10 cellular contexts compared by ENCODE assay signal in the genomic region with DNA sequence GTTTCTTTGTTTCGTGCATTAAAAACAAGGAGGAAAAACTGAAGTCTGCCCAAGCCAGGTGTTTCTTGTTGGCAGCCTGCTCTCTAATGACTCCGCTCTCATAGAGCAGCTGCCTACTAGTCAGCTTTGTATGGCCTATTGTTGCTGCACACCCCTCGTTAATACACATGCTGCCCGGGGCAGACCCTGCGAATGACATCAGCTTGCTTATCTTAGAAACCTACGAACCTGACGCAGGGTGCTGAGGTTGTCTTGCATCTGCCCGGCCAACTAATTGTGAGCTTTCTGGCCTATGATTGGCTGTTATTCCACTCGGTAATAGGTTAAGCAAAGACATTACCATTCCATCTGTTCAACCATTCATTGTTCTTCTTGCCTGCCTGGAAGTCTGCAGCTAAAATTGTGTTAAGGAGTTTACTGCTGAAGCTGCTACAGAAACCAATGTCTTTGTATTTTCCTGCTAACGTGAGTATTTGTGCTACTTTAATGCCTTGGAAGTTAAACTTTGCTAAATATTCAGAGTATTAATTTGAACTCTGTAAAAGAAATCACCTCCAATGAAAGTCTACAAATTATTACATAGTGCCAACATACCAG. TPM values are rescaled to one million over a fixed set of nuclear protein-coding genes. Genes with fewer than 3 reads are reported as not detected.
A peak's percentile ranks its signal among the peaks of the same experiment; 100 is the strongest.
DNase-seq lines count a peak whose midpoint lies in the region; ATAC-seq and TF ChIP-seq lines count a peak whose summit lies in the region.
"Had no signal": no experiment of that assay in that cellular context is flagged by ENCODE, and none has a peak within 500 bp of the region (broad histone marks: within the 10 kb centered on the region; RNA-seq: fewer than 3 reads in every experiment).

No MANE protein-coding gene starts in this region.

- H3K36me3 Mint-ChIP-seq in activated T-cell treated with anti-CD3 and anti-CD28 coated beads, Interleukin-2, amount 50 U/mL, for 4 hours (ENCODE audit: insufficient read depth) = no peaks in the 10 kb centered on the region
- H3K36me3 Mint-ChIP-seq: IgD-negative memory B cell, naive B cell had no signal

- H3K27me3 Mint-ChIP-seq in activated T-cell treated with anti-CD3 and anti-CD28 coated beads, Interleukin-2, amount 50 U/mL, for 4 hours (ENCODE audit: low read depth) = peaks cover 10% of the 10 kb centered on the region

- H3K9me3 Mint-ChIP-seq in activated T-cell treated with anti-CD3 and anti-CD28 coated beads, Interleukin-2, amount 50 U/mL, for 4 hours = no peaks in the 10 kb centered on the region
- H3K9me3 Mint-ChIP-seq: IgD-negative memory B cell, naive B cell had no signal

- intact Hi-C loops in aorta (cut with DNase I) = no loop called here

- no peaks in the 10 kb centered on the region for H3K4me1 Mint-ChIP-seq in activated T-cell treated with anti-CD3 and anti-CD28 coated beads, Interleukin-2, amount 50 U/mL, for 4 hours (ENCODE audit: low read depth)
- H3K4me1 Mint-ChIP-seq: IgD-negative memory B cell, naive B cell had no signal

- DNase-seq in BE2C (peak; percentile 90), NCI-H2029 (lab: John Stamatoyannopoulos, UW) (peak; percentile 90), kidney epithelial cell (ENCODE audit: low read depth) (peak; percentile 12), aorta (no peak), HT-29 (ENCODE audit: low spot score) (no peak)
- no peak for DNase-seq in activated T-cell treated with anti-CD3 and anti-CD28 coated beads, Interleukin-2, amount 50 U/mL, for 4 hours
- DNase-seq: naive B cell had no signal

- H3K4me3 ChIP-seq in BE2C (ENCODE audit: low read depth, low read length) (peak overlapping the region; percentile 55), kidney epithelial cell (ENCODE audit: low read depth, low read length) (no peak overlapping the region), aorta (ENCODE audit: low read length in 2 of 2) (no peak overlapping the region)

- H3K27ac ChIP-seq in aorta (ENCODE audit: low read depth in 1 of 2, low read length in 2 of 2) = no peak overlapping the region

- no peaks in the 10 kb centered on the region for H3K27me3 ChIP-seq in BE2C
- H3K27me3 ChIP-seq in kidney epithelial cell (ENCODE audit: control insufficient read depth, insufficient read depth, low read length) = no peaks in the 10 kb centered on the region
- H3K27me3 ChIP-seq in aorta (ENCODE audit: control insufficient read depth in 1 of 2, insufficient read depth in 2 of 2, low read length in 1 of 2) = no peaks in the 10 kb centered on the region

- no peak; the same call in 2 of the 3 replicates for ATAC-seq in SK-N-SH treated with all-trans-retinoic acid at 6 μM for 48 hours
- no peak for ATAC-seq in aorta (ENCODE audit: low FRiP score)
- ATAC-seq in activated T-cell treated with anti-CD3 and anti-CD28 coated beads, Interleukin-2, amount 50 U/mL, for 4 hours = no peak
- ATAC-seq in GM21515 (IDR thresholded peaks at IDR 0.05; ENCODE audit: unreplicated experiment) = no peak

- H3K4me1 ChIP-seq in BE2C (peaks cover 10% of the 10 kb centered on the region), aorta (ENCODE audit: control insufficient read depth in 1 of 2, insufficient read depth in 2 of 2, low read length in 2 of 2) (no peaks in the 10 kb centered on the region)

- H3K36me3 ChIP-seq in BE2C (no peaks in the 10 kb centered on the region), kidney epithelial cell (ENCODE audit: control insufficient read depth, insufficient read depth, low read length) (no peaks in the 10 kb centered on the region), aorta (ENCODE audit: control insufficient read depth in 1 of 2, insufficient read depth in 2 of 2, low read length in 1 of 2) (no peaks in the 10 kb centered on the region)

- TF ChIP-seq CTCF in BE2C (IDR thresholded peaks at IDR 0.05; ENCODE audit: low read depth, low read length) (no peak), kidney epithelial cell (IDR thresholded peaks at IDR 0.05; ENCODE audit: insufficient read depth, low read length, poor library complexity, severe bottlenecking) (no peak)

- WGBS in aorta, 2 donors = 87 to 89% methylated on average over 10 of the region's 10 CpGs

- no peaks in the 10 kb centered on the region for H3K9me3 ChIP-seq in BE2C
- no peaks in the 10 kb centered on the region for H3K9me3 ChIP-seq in aorta (ENCODE audit: control insufficient read depth, low read length)

- no peak overlapping the region for H3K4me3 Mint-ChIP-seq in activated T-cell treated with anti-CD3 and anti-CD28 coated beads, Interleukin-2, amount 50 U/mL, for 4 hours
- H3K4me3 Mint-ChIP-seq: IgD-negative memory B cell, naive B cell had no signal

TF ChIP-seq in SK-N-SH treated with all-trans-retinoic acid at 6 μM for 48 hours, 23 proteins besides CTCF, POLR2A, EP300 and RAD21:
- TF ChIP-seq OSR1 (CRISPR knock-in tag; IDR thresholded peaks at IDR 0.05) = no peak
- peak; percentile 21; the same call in 1 of the 2 replicates for TF ChIP-seq TCF4 (CRISPR knock-in tag; IDR thresholded peaks at IDR 0.05; ENCODE audit: borderline replicate concordance)

RNA-seq across cellular contexts. Expression of a gene that starts 37.5 kb away (rescaled TPM):
- 4.1 TPM for polyA plus RNA-seq in BE2C (2012; ENCODE audit: insufficient read depth, insufficient read length, low read depth)
- 10.2 and 13.5 TPM in 2 replicates for total RNA-seq in kidney epithelial cell
- total RNA-seq in aorta = 10 to 100 TPM; 17.2 to 17.9 TPM
- 1 to 10 TPM; 1.1 to 2.1 TPM for polyA plus RNA-seq in aorta
- total RNA-seq in HT-29 (2014; rRNA removed; shearing (Covaris generic)) = 0.43 and 0.55 TPM in 2 replicates
- total RNA-seq in activated T-cell treated with anti-CD3 and anti-CD28 coated beads, Interleukin-2, amount 50 U/mL, for 4 hours = 1 to 10 TPM in 1 of 3 donors, under 1 TPM in 2; 0.35 to 1.3 (median 0.90) TPM
- polyA plus RNA-seq: IgD-negative memory B cell had no signal

Comparison
In these comparisons a context has a peak if more than half of its experiments do, and no peak if none do; other contexts are left out.
1. DNase-seq: peak in BE2C (single experiment), NCI-H2029 (single experiment) and kidney epithelial cell (single experiment); none in aorta (0 of 2), HT-29 (single experiment) and activated T-cell treated with anti-CD3 and anti-CD28 coated beads, Interleukin-2, amount 50 U/mL, for 4 hours (single experiment).